In the genomic region with DNA sequence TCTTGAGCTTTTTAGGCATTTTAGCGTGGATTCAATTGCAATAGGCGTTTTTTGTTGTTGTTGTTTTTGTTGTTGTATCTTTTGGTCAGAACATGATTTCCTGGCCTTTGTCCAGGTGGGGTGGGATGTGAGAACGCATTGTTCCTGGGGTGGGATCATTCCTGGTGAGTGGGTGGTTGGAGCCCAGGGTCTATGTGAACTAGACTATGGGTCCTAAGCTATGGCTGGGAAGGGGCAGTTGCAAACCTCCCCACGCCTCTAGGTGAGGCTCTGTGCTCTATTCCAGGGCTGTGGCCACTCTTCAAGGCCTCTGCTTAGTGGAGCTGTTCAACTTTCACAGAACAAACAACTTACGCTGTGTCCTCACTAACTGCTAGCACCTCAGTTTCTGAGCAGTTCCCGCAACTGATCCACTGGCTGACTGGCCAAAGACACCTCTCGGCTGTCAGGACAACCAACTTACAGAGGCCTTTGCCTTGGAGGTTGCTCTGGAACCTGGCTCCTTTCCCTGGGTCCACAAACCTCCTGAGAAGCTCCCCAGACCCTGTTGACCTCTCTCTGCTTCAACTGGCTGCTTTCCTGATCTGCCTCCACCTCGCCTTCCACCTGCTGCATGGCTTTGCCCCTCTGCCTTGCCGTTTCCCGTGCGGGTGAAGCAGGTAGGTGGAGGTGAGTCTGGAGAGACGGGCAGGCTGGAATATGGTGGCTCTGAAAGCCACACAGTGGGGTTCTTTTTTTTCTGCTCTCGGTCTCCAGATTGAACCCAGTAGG, we compare ENCODE assay signal across 11 cellular contexts. TPM values are rescaled to one million over a fixed set of nuclear protein-coding genes. Genes with fewer than 3 reads are reported as not detected.
DNase-seq lines count a peak whose midpoint lies in the region; ATAC-seq, FAIRE-seq and TF ChIP-seq lines count a peak whose summit lies in the region.
"Had no signal": no experiment of that assay in that cellular context is flagged by ENCODE, and none has a peak within 500 bp of the region (broad histone marks: within the 10 kb centered on the region; RNA-seq: fewer than 3 reads in every experiment).

No MANE protein-coding gene starts in this region.

- peaks cover 48% of the 10 kb centered on the region for H3K4me1 Mint-ChIP-seq in activated T-helper 1 cell treated with anti-CD3 and anti-CD28 coated beads, Interleukin-12 subunit alpha, Interleukin-12 subunit beta, Interleukin-2, Interleukin-4 antibody, amounts not matched to agents 30 ng/mL and 10 ng/mL and 1 ng/mL, durations not matched to agents 14 hours and 24 hours and 36 hours (ENCODE audit: low read depth)

- intact Hi-C loops in activated T-helper 1 cell treated with anti-CD3 and anti-CD28 coated beads, Interleukin-12 subunit alpha, Interleukin-12 subunit beta, Interleukin-2, Interleukin-4 antibody, amounts not matched to agents 30 ng/mL and 10 ng/mL and 1 ng/mL, durations not matched to agents 14 hours and 24 hours and 36 hours (cut with micrococcal nuclease) = loop anchor here (5.0 kb wide), 1 partner anchor 481 kb away; no protein-coding TSS in a partner anchor
- intact Hi-C loops in right lobe of liver (cut with DNase I) (no loop called here), stomach (cut with DNase I; ENCODE audit: low total_unique reads) (no loop called here)

- 83% methylated on average over 9 of the region's 13 CpGs for WGBS in right lobe of liver (ENCODE audit: insufficient coverage, low coverage, low lambda C conversion rate, missing lambda C conversion rate)
- 80 to 87% (median 81%) methylated on average over 13 of the region's 13 CpGs for WGBS in stomach, 5 donors

- H3K4me3 ChIP-seq in right lobe of liver (no peak overlapping the region), stomach (peak overlapping the region in 3 of 4 donors; percentile 46 to 58 (median 53))
- H3K4me3 ChIP-seq: SJCRH30 had no signal

- H3K36me3 ChIP-seq in right lobe of liver = no peaks in the 10 kb centered on the region
- no peaks in the 10 kb centered on the region for H3K36me3 ChIP-seq in stomach
- H3K36me3 ChIP-seq: SJCRH30 had no signal

- H3K36me3 Mint-ChIP-seq in activated T-helper 1 cell treated with anti-CD3 and anti-CD28 coated beads, Interleukin-12 subunit alpha, Interleukin-12 subunit beta, Interleukin-2, Interleukin-4 antibody, amounts not matched to agents 30 ng/mL and 10 ng/mL and 1 ng/mL, durations not matched to agents 14 hours and 24 hours and 36 hours (ENCODE audit: low read depth) = peaks cover 12% of the 10 kb centered on the region

- no peaks in the 10 kb centered on the region for H3K27me3 Mint-ChIP-seq in activated T-helper 1 cell treated with anti-CD3 and anti-CD28 coated beads, Interleukin-12 subunit alpha, Interleukin-12 subunit beta, Interleukin-2, Interleukin-4 antibody, amounts not matched to agents 30 ng/mL and 10 ng/mL and 1 ng/mL, durations not matched to agents 14 hours and 24 hours and 36 hours (ENCODE audit: insufficient read depth)

- no peak for FAIRE-seq in frontal cortex (lab: Jason Lieb, UNC)

- peak overlapping the region; percentile 67 for H3K27ac Mint-ChIP-seq in activated T-helper 1 cell treated with anti-CD3 and anti-CD28 coated beads, Interleukin-12 subunit alpha, Interleukin-12 subunit beta, Interleukin-2, Interleukin-4 antibody, amounts not matched to agents 30 ng/mL and 10 ng/mL and 1 ng/mL, durations not matched to agents 14 hours and 24 hours and 36 hours

- H3K9me3 ChIP-seq in right lobe of liver = no peaks in the 10 kb centered on the region
- H3K9me3 ChIP-seq in stomach = no peaks in the 10 kb centered on the region
- H3K9me3 ChIP-seq: SJCRH30 had no signal

- TF ChIP-seq POLR2A in right lobe of liver (IDR thresholded peaks at IDR 0.05) = no peak
- no peak for TF ChIP-seq POLR2A in stomach (IDR thresholded peaks at IDR 0.05)

- TF ChIP-seq EP300 in stomach (IDR thresholded peaks at IDR 0.05) = no peak

- no peak for TF ChIP-seq CTCF in right lobe of liver (IDR thresholded peaks at IDR 0.05)
- no peak for TF ChIP-seq CTCF in stomach (IDR thresholded peaks at IDR 0.05)

- H3K27ac ChIP-seq in right lobe of liver (no peak overlapping the region), stomach (peak overlapping the region; percentile 86 to 96 (median 91))
- H3K27ac ChIP-seq: SJCRH30 had no signal

- H3K4me3 Mint-ChIP-seq in activated T-helper 1 cell treated with anti-CD3 and anti-CD28 coated beads, Interleukin-12 subunit alpha, Interleukin-12 subunit beta, Interleukin-2, Interleukin-4 antibody, amounts not matched to agents 30 ng/mL and 10 ng/mL and 1 ng/mL, durations not matched to agents 14 hours and 24 hours and 36 hours = peak overlapping the region; percentile 87

- H3K27me3 ChIP-seq in right lobe of liver (no peaks in the 10 kb centered on the region), stomach (no peaks in the 10 kb centered on the region)
- H3K27me3 ChIP-seq: SJCRH30 had no signal

- peak; percentile 14 for DNase-seq in DMS53 (lab: John Stamatoyannopoulos, UW)
- no peak for DNase-seq in DMS53 treated with DMSO at 0.1 percent for 48 hours (lab: John Stamatoyannopoulos, UW; ENCODE audit: unreplicated experiment)
- no peak for DNase-seq in activated T-helper 1 cell treated with anti-CD3 and anti-CD28 coated beads, Interleukin-12 subunit alpha, Interleukin-12 subunit beta, Interleukin-2, Interleukin-4 antibody, amounts not matched to agents 30 ng/mL and 10 ng/mL and 1 ng/mL, durations not matched to agents 14 hours and 24 hours and 36 hours (ENCODE audit: low spot score)
- DNase-seq in right lobe of liver = peak in 2 of 3 donors; percentile 11 to 44
- no peak for DNase-seq in stomach
- no peak for DNase-seq in frontal cortex (ENCODE audit: low spot score in 2 of 2)
- DNase-seq in activated CD8-positive, alpha-beta memory T cell treated with anti-CD3 and anti-CD28 coated beads for 24 hours = no peak
- no peak for DNase-seq in globus pallidus (ENCODE audit: low spot score)
- DNase-seq: SJCRH30 had no signal

- H3K9me3 Mint-ChIP-seq in activated T-helper 1 cell treated with anti-CD3 and anti-CD28 coated beads, Interleukin-12 subunit alpha, Interleukin-12 subunit beta, Interleukin-2, Interleukin-4 antibody, amounts not matched to agents 30 ng/mL and 10 ng/mL and 1 ng/mL, durations not matched to agents 14 hours and 24 hours and 36 hours = no peaks in the 10 kb centered on the region

- no peak for ATAC-seq in right lobe of liver

- H3K4me1 ChIP-seq in right lobe of liver (peaks cover 0 to 8% (median 0%) of the 10 kb centered on the region in 4 donors), stomach (peaks cover 15 to 30% (median 23%) of the 10 kb centered on the region in 4 donors)
- H3K4me1 ChIP-seq: SJCRH30 had no signal

RNA-seq across cellular contexts. Expression of a gene that starts 12.8 kb away (rescaled TPM):
- total RNA-seq in activated T-helper 1 cell treated with anti-CD3 and anti-CD28 coated beads, Interleukin-12 subunit alpha, Interleukin-12 subunit beta, Interleukin-2, Interleukin-4 antibody, amounts not matched to agents 30 ng/mL and 10 ng/mL and 1 ng/mL, durations not matched to agents 14 hours and 24 hours and 36 hours = 22.6 and 24.1 TPM in 2 replicates
- total RNA-seq in right lobe of liver = 1 to 10 TPM; 2.6 to 7.5 (median 5.3) TPM
- 1 to 10 TPM in 2 of 5 donors, under 1 TPM in 1, not detected in 2; 0.89 to 4.1 (median 2.9) TPM for total RNA-seq in stomach
- polyA plus RNA-seq in stomach = 1 to 10 TPM; 1.4 to 2.9 (median 2.8) TPM
- total RNA-seq in frontal cortex = under 0.01 TPM

RNA-seq across cellular contexts. Expression of a gene that starts 14.0 kb away (rescaled TPM):
- total RNA-seq in activated T-helper 1 cell treated with anti-CD3 and anti-CD28 coated beads, Interleukin-12 subunit alpha, Interleukin-12 subunit beta, Interleukin-2, Interleukin-4 antibody, amounts not matched to agents 30 ng/mL and 10 ng/mL and 1 ng/mL, durations not matched to agents 14 hours and 24 hours and 36 hours = 0.44 TPM in 1 of 2 replicates, not detected in the other
- under 1 TPM in 1 of 6 experiments, not detected in 5; 0.26 TPM for total RNA-seq in right lobe of liver
- 10 to 100 TPM in 1 of 5 donors, not detected in 4; 25.5 TPM for total RNA-seq in stomach
- polyA plus RNA-seq in stomach = 1 to 10 TPM in 1 of 3 donors, under 1 TPM in 2; 0.38 to 4.4 (median 0.50) TPM
- total RNA-seq in frontal cortex = not detected
- total RNA-seq: A172, SJCRH30 had no signal

RNA-seq across cellular contexts. Expression of a gene that starts 21.0 kb away (rescaled TPM):
- 208 and 211 TPM in 2 replicates for total RNA-seq in activated T-helper 1 cell treated with anti-CD3 and anti-CD28 coated beads, Interleukin-12 subunit alpha, Interleukin-12 subunit beta, Interleukin-2, Interleukin-4 antibody, amounts not matched to agents 30 ng/mL and 10 ng/mL and 1 ng/mL, durations not matched to agents 14 hours and 24 hours and 36 hours
- total RNA-seq in right lobe of liver (1 to 10 TPM; 1.8 to 5.3 (median 3.6) TPM), stomach (10 to 100 TPM in 4 of 5 donors, under 1 TPM in 1; 0.58 to 30.4 (median 24.3) TPM), frontal cortex (10.2 TPM)
- 10 to 100 TPM in 2 of 3 donors, 1 to 10 TPM in 1; 9.5 to 21.2 (median 13.5) TPM for polyA plus RNA-seq in stomach

RNA-seq across cellular contexts. Expression of a gene that starts 21.9 kb away (rescaled TPM):
- 1.3 and 1.5 TPM in 2 replicates for total RNA-seq in activated T-helper 1 cell treated with anti-CD3 and anti-CD28 coated beads, Interleukin-12 subunit alpha, Interleukin-12 subunit beta, Interleukin-2, Interleukin-4 antibody, amounts not matched to agents 30 ng/mL and 10 ng/mL and 1 ng/mL, durations not matched to agents 14 hours and 24 hours and 36 hours
- total RNA-seq in right lobe of liver (under 1 TPM; 0.19 to 0.68 (median 0.35) TPM), stomach (1 to 10 TPM in 2 of 5 donors, under 1 TPM in 1, not detected in 2; under 0.01 to 2.3 (median 1.8) TPM), frontal cortex (0.82 TPM)
- polyA plus RNA-seq in stomach = under 1 TPM; 0.19 to 0.50 (median 0.31) TPM
- total RNA-seq: A172 had no signal

RNA-seq across cellular contexts. Expression of a gene that starts 33.2 kb away (rescaled TPM):
- 0.47 and 0.54 TPM in 2 replicates for total RNA-seq in activated T-helper 1 cell treated with anti-CD3 and anti-CD28 coated beads, Interleukin-12 subunit alpha, Interleukin-12 subunit beta, Interleukin-2, Interleukin-4 antibody, amounts not matched to agents 30 ng/mL and 10 ng/mL and 1 ng/mL, durations not matched to agents 14 hours and 24 hours and 36 hours
- total RNA-seq in right lobe of liver = under 1 TPM in 2 of 6 experiments, not detected in 4; 0.13 to 0.32 TPM
- 10 to 100 TPM in 1 of 5 donors, under 1 TPM in 1, not detected in 3; 0.87 to 60.0 TPM for total RNA-seq in stomach
- under 1 TPM in 1 of 3 donors, not detected in 2; 0.35 TPM for polyA plus RNA-seq in stomach
- total RNA-seq in frontal cortex = 0.41 TPM
- total RNA-seq: glomerular endothelial cell, SJCRH30 had no signal

Comparison
In these comparisons a context has a peak if more than half of its experiments do, and no peak if none do; other contexts are left out.
1. DNase-seq: peak in DMS53 (single experiment) and right lobe of liver (2 of 3); none in DMS53 treated with DMSO at 0.1 percent for 48 hours (single experiment), activated T-helper 1 cell treated with anti-CD3 and anti-CD28 coated beads, Interleukin-12 subunit alpha, Interleukin-12 subunit beta, Interleukin-2, Interleukin-4 antibody, amounts not matched to agents 30 ng/mL and 10 ng/mL and 1 ng/mL, durations not matched to agents 14 hours and 24 hours and 36 hours (single experiment), stomach (single experiment), frontal cortex (0 of 2), activated CD8-positive, alpha-beta memory T cell treated with anti-CD3 and anti-CD28 coated beads for 24 hours (single experiment) and globus pallidus (single experiment).
2. H3K27ac ChIP-seq: peak in stomach (5 of 5); none in right lobe of liver (0 of 3).
3. H3K4me3 ChIP-seq: peak in stomach (3 of 4); none in right lobe of liver (0 of 3).